Comparison of ENCODE assay signal across 8 cellular contexts in genomic region chr17:67531291-67531690, GRCh38.
A peak's percentile ranks its signal among the peaks of the same experiment; 100 is the strongest.
DNase-seq lines count a peak whose midpoint lies in the region; ATAC-seq, FAIRE-seq and TF ChIP-seq lines count a peak whose summit lies in the region.
"Had no signal": no experiment of that assay in that cellular context is flagged by ENCODE, and none has a peak within 500 bp of the region (broad histone marks: within the 10 kb centered on the region; RNA-seq: fewer than 3 reads in every experiment).

No MANE protein-coding gene starts in this region.

- H3K4me3 ChIP-seq in GM12878, result peak overlapping the region; percentile 29; the same call in 1 of the 2 replicates
- no peak overlapping the region for H3K4me3 ChIP-seq in breast epithelium
- no peak overlapping the region for H3K4me3 ChIP-seq in MG63

- in situ Hi-C loops in GM12878 (cut with MboI), result no loop called here

- no peak for TF ChIP-seq POLR2A in GM12878 (IDR thresholded peaks at IDR 0.05; ENCODE audit: low read depth, low read length)
- TF ChIP-seq POLR2A in breast epithelium (IDR thresholded peaks at IDR 0.05), result no peak

- no peaks in the 10 kb centered on the region; the same call in 1 of the 2 replicates for H3K79me2 ChIP-seq in GM12878 (ENCODE audit: control insufficient read depth, insufficient read depth, low read length)

- H3K27me3 ChIP-seq in GM12878 (replicated peaks in 1 of 2; ENCODE audit: control insufficient read depth in 2 of 2, insufficient read depth in 2 of 2, low read length in 1 of 2) (no peaks in the 10 kb centered on the region), breast epithelium (no peaks in the 10 kb centered on the region), MG63 (no peaks in the 10 kb centered on the region)

- TF ChIP-seq RAD21 in GM12878 (IDR thresholded peaks at IDR 0.05; ENCODE audit: insufficient read depth, low read depth, low read length), result no peak

- H3K36me3 ChIP-seq in GM12878 (ENCODE audit: control insufficient read depth in 2 of 2, insufficient read depth in 2 of 2, low read length in 1 of 2) (peaks cover 5 to 8% of the 10 kb centered on the region in 2 experiments; a peak in 3 of 4 replicates), breast epithelium (no peaks in the 10 kb centered on the region), MG63 (no peaks in the 10 kb centered on the region)

- BruUV-seq in GM12878 (replicated peaks; lab: Mats Ljungman, UMichigan), result no TSS peak

- TF ChIP-seq CTCF in GM12878 (IDR thresholded peaks at IDR 0.05 in 2 of 3, conservative IDR thresholded peaks at IDR 0.05 in 1 of 3; ENCODE audit: control insufficient read depth in 2 of 3, extremely low read depth in 1 of 3, insufficient read depth in 1 of 3, low read depth in 3 of 3, low read length in 3 of 3) (no peak), breast epithelium (IDR thresholded peaks at IDR 0.05) (no peak)

- DNase-seq in GM12878 (ENCODE audit: low read depth, low spot score), result no peak
- peak; percentile 46 for DNase-seq in pons (ENCODE audit: low spot score)
- DNase-seq in mesenteric fat pad (ENCODE audit: low spot score), result no peak
- DNase-seq in breast epithelium (ENCODE audit: low spot score in 2 of 2), result no peak
- DNase-seq in MG63, result no peak

- RAD21 ChIA-PET in GM12878 (lab: Charles Lee; ENCODE audit: unreplicated experiment), result interaction anchor here (1.4 kb wide), 1 partner anchor 73 kb away, joined by 3 read pairs; no protein-coding TSS in a partner anchor

- H4K20me1 ChIP-seq in GM12878 (ENCODE audit: control insufficient read depth, insufficient read depth), result no peaks in the 10 kb centered on the region

- 5% methylated on average over 12 of the region's 12 CpGs for WGBS in GM12878 (ENCODE audit: insufficient coverage, insufficient replicate concordance, low lambda C conversion rate, missing lambda C conversion rate)

- H3K27ac ChIP-seq in GM12878 (ENCODE audit: control insufficient read depth, insufficient read depth) (no peak overlapping the region), breast epithelium (no peak overlapping the region)

- peak overlapping the region; percentile 46 for H2AFZ ChIP-seq in GM12878 (ENCODE audit: control insufficient read depth, low read depth, low read length)

- CTCF ChIA-PET in GM12878 (lab: Yijun Ruan, JAX), result no interaction called here

- H3K4me1 ChIP-seq in GM12878 (ENCODE audit: control insufficient read depth, insufficient read depth, low read length) (peaks cover 15% of the 10 kb centered on the region), breast epithelium (no peaks in the 10 kb centered on the region)

- H3K9me3 ChIP-seq in GM12878 (replicated peaks; ENCODE audit: control insufficient read depth, insufficient read depth, low read length) (no peaks in the 10 kb centered on the region), breast epithelium (no peaks in the 10 kb centered on the region), MG63 (no peaks in the 10 kb centered on the region)

- intact Hi-C loops in GM12878 (cut with micrococcal nuclease; ENCODE audit: unreplicated experiment), result no loop called here
- intact Hi-C loops in breast epithelium (cut with DNase I; ENCODE audit: low total_unique reads), result no loop called here

- peak; percentile 23 for FAIRE-seq in GM12878 (lab: Jason Lieb, UNC)
- FAIRE-seq: endothelial cell of umbilical vein had no signal

- TF ChIP-seq EP300 in GM12878 (IDR thresholded peaks at IDR 0.05; ENCODE audit: borderline replicate concordance in 1 of 2, control insufficient read depth in 1 of 2, low read depth in 2 of 2, low read length in 2 of 2), result no peak

- POLR2A ChIA-PET in GM12878 (lab: Charles Lee), result interaction anchor here (1.4 kb wide), 1 partner anchor 38 kb away, joined by 5 read pairs; no protein-coding TSS in a partner anchor

- H3K9ac ChIP-seq in GM12878 (ENCODE audit: control insufficient read depth, insufficient read depth, low read length), result no peak overlapping the region; the same call in 1 of the 2 replicates

- ATAC-seq in GM19035 (IDR thresholded peaks at IDR 0.05; ENCODE audit: unreplicated experiment) (peak; percentile 87), HG02938 (IDR thresholded peaks at IDR 0.05; ENCODE audit: unreplicated experiment) (peak; percentile 89), GM12878 (peak; percentile 89)

- SMC1A ChIA-PET in GM12878 (lab: Charles Lee; ENCODE audit: uncharacterized antibody, unreplicated experiment), result interaction anchor here (0.9 to 1.5 kb wide), 3 partner anchors 14 to 37 kb away, joined by 3 to 7 read pairs (median 3); no protein-coding TSS in a partner anchor

- H3K4me2 ChIP-seq in GM12878 (ENCODE audit: control insufficient read depth, insufficient read depth), result peak overlapping the region; percentile 90

TF ChIP-seq in GM12878, 131 proteins besides CTCF, POLR2A, EP300 and RAD21 (continues in another document):
- TF ChIP-seq GABPA (IDR thresholded peaks at IDR 0.05; ENCODE audit: low read depth) (no peak), EED (IDR thresholded peaks at IDR 0.05; ENCODE audit: low read depth) (peak; percentile 35; the same call in 1 of the 2 replicates), POLR2AphosphoS2 (IDR thresholded peaks at IDR 0.05; ENCODE audit: low read depth, low read length) (no peak), RB1 (IDR thresholded peaks at IDR 0.05; ENCODE audit: borderline replicate concordance) (no peak), GATAD2B (conservative IDR thresholded peaks at IDR 0.05; ENCODE audit: low read depth) (no peak), MLLT1 (IDR thresholded peaks at IDR 0.05) (0 out of 2 replicates have a peak, but pooled peaks have one; percentile 33), POLR2AphosphoS5 (IDR thresholded peaks at IDR 0.05; ENCODE audit: low read length) (no peak), PAX8 (IDR thresholded peaks at IDR 0.05) (no peak), MTA3 (IDR thresholded peaks at IDR 0.05; ENCODE audit: borderline replicate concordance, low read length) (no peak), CREB1 (IDR thresholded peaks at IDR 0.05; ENCODE audit: low read depth) (no peak), LARP7 (IDR thresholded peaks at IDR 0.05) (no peak), SIN3A (IDR thresholded peaks at IDR 0.05; ENCODE audit: low read depth, low read length) (0 out of 2 replicates have a peak, but pooled peaks have one; percentile 26), TBL1XR1 (IDR thresholded peaks at IDR 0.05; ENCODE audit: low read depth, low read length) (no peak), HDAC6 (IDR thresholded peaks at IDR 0.05; ENCODE audit: unreplicated experiment) (no peak), JUNB (IDR thresholded peaks at IDR 0.05) (peak; percentile 59), WRNIP1 (IDR thresholded peaks at IDR 0.05; ENCODE audit: borderline replicate concordance, low read depth, low read length) (no peak), BMI1 (IDR thresholded peaks at IDR 0.05; ENCODE audit: borderline replicate concordance) (peak; percentile 68; the same call in 1 of the 2 replicates), EGR1 (IDR thresholded peaks at IDR 0.05; ENCODE audit: borderline replicate concordance in 1 of 2, low read depth in 2 of 2, low read length in 2 of 2) (no peak), TCF12 (IDR thresholded peaks at IDR 0.05; ENCODE audit: low read depth, low read length) (no peak), CREM (IDR thresholded peaks at IDR 0.05; ENCODE audit: low read depth) (no peak), MYB (IDR thresholded peaks at IDR 0.05; ENCODE audit: borderline replicate concordance, low read depth, low read length) (no peak), PML (IDR thresholded peaks at IDR 0.05; ENCODE audit: low read length) (no peak), ATF3 (IDR thresholded peaks at IDR 0.05; ENCODE audit: borderline replicate concordance, extremely low read depth, low read depth, low read length) (no peak), NR2C2 (IDR thresholded peaks at IDR 0.05; ENCODE audit: borderline replicate concordance, control insufficient read depth, insufficient read length, low read depth) (no peak), RAD51 (IDR thresholded peaks at IDR 0.05) (no peak), MXI1 (IDR thresholded peaks at IDR 0.05; ENCODE audit: low read depth, low read length) (peak; percentile 90), MTA2 (IDR thresholded peaks at IDR 0.05; ENCODE audit: low read depth) (no peak), ZNF207 (IDR thresholded peaks at IDR 0.05; ENCODE audit: borderline replicate concordance) (no peak), SMC3 (IDR thresholded peaks at IDR 0.05; ENCODE audit: borderline replicate concordance, low read length) (no peak), SMARCA5 (IDR thresholded peaks at IDR 0.05) (no peak), SUPT20H (IDR thresholded peaks at IDR 0.05; ENCODE audit: borderline replicate concordance, control insufficient read depth, low read depth, low read length) (no peak), FOXK2 (IDR thresholded peaks at IDR 0.05) (no peak)
- TF ChIP-seq, protein P1, sequence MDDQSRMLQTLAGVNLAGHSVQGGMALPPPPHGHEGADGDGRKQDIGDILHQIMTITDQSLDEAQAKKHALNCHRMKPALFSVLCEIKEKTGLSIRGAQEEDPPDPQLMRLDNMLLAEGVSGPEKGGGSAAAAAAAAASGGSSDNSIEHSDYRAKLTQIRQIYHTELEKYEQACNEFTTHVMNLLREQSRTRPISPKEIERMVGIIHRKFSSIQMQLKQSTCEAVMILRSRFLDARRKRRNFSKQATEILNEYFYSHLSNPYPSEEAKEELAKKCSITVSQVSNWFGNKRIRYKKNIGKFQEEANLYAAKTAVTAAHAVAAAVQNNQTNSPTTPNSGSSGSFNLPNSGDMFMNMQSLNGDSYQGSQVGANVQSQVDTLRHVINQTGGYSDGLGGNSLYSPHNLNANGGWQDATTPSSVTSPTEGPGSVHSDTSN (IDR thresholded peaks at IDR 0.05; ENCODE audit: insufficient replicate concordance, low read depth, low read length), result no peak
